In the genomic region with DNA sequence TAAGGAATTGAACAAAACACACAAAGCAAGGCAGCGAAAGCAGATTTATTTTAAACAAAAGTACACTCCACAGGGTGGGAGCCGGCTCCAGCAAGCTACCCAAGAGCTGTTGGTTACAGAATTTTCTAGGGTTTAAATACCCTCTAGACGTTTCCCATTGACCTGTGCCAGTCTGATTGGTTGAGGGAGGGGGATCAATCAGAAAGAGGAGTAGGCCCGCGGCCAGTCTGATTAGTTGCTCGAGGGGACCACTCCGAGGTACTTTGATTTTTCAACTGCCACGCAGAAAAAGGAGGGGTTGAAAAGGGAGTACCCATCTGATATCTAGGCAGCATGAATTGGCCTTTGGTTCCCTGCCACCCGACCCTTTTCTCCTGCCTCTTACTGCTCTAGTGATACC, we compare ENCODE assay signal across 8 cellular contexts. TPM values are rescaled to one million over a fixed set of nuclear protein-coding genes. Genes with fewer than 3 reads are reported as not detected.
A peak's percentile ranks its signal among the peaks of the same experiment; 100 is the strongest.
DNase-seq lines count a peak whose midpoint lies in the region; ATAC-seq and TF ChIP-seq lines count a peak whose summit lies in the region.

No MANE protein-coding gene starts in this region.

- ATAC-seq in T-helper 17 cell (no peak), HG02763 (IDR thresholded peaks at IDR 0.05; ENCODE audit: unreplicated experiment) (no peak)
- ATAC-seq in stimulated activated effector memory CD8-positive, alpha-beta T cell treated with anti-CD3 and anti-CD28 coated beads, Interleukin-12 subunit alpha, Interleukin-12 subunit beta, amount 100 ng/mL, for 72 hours: no peak

- H3K4me3 Mint-ChIP-seq in T-helper 17 cell (peak overlapping the region; percentile 94), glutamatergic neuron (ENCODE audit: unreplicated experiment) (peak overlapping the region; percentile 95)
- peak overlapping the region; percentile 84 for H3K4me3 Mint-ChIP-seq in stimulated activated effector memory CD8-positive, alpha-beta T cell treated with anti-CD3 and anti-CD28 coated beads, Interleukin-12 subunit alpha, Interleukin-12 subunit beta, amount 100 ng/mL, for 72 hours

- H3K4me1 Mint-ChIP-seq in T-helper 17 cell (peaks cover 20% of the 10 kb centered on the region), glutamatergic neuron (ENCODE audit: low read depth, unreplicated experiment) (peaks cover 9% of the 10 kb centered on the region)
- H3K4me1 Mint-ChIP-seq in stimulated activated effector memory CD8-positive, alpha-beta T cell treated with anti-CD3 and anti-CD28 coated beads, Interleukin-12 subunit alpha, Interleukin-12 subunit beta, amount 100 ng/mL, for 72 hours: peaks cover 20% of the 10 kb centered on the region

- DNase-seq in NCI-H146 (lab: John Stamatoyannopoulos, UW) (peak; percentile 21), NCI-H146 treated with DMSO at 0.1 percent for 48 hours (lab: John Stamatoyannopoulos, UW; ENCODE audit: unreplicated experiment) (no peak), T-helper 17 cell (no peak), glutamatergic neuron (no peak), medulla oblongata (ENCODE audit: extremely low spot score) (no peak)
- DNase-seq in stimulated activated effector memory CD8-positive, alpha-beta T cell treated with anti-CD3 and anti-CD28 coated beads, Interleukin-12 subunit alpha, Interleukin-12 subunit beta, amount 100 ng/mL, for 72 hours (ENCODE audit: low spot score in 2 of 2): no peak
- DNase-seq in stimulated activated CD4-positive, alpha-beta T cell treated with anti-CD3 and anti-CD28 coated beads, Interleukin-4, amount 100 ng/mL, for 24 hours: no peak

- H3K27ac Mint-ChIP-seq in T-helper 17 cell (peak overlapping the region; percentile 97), glutamatergic neuron (ENCODE audit: unreplicated experiment) (peak overlapping the region; percentile 88)
- peak overlapping the region; percentile 95 for H3K27ac Mint-ChIP-seq in stimulated activated effector memory CD8-positive, alpha-beta T cell treated with anti-CD3 and anti-CD28 coated beads, Interleukin-12 subunit alpha, Interleukin-12 subunit beta, amount 100 ng/mL, for 72 hours

- no peak for TF ChIP-seq CTCF in glutamatergic neuron (IDR thresholded peaks at IDR 0.05; ENCODE audit: partially characterized antibody, unreplicated experiment)

- H3K27me3 Mint-ChIP-seq in T-helper 17 cell (no peaks in the 10 kb centered on the region), glutamatergic neuron (ENCODE audit: unreplicated experiment) (no peaks in the 10 kb centered on the region)

- H3K9me3 ChIP-seq in T-helper 17 cell (ENCODE audit: control insufficient read depth, low read length, poor library complexity, severe bottlenecking): no peaks in the 10 kb centered on the region

- H3K9me3 Mint-ChIP-seq in glutamatergic neuron (ENCODE audit: unreplicated experiment): peaks cover 2% of the 10 kb centered on the region
- H3K9me3 Mint-ChIP-seq in stimulated activated effector memory CD8-positive, alpha-beta T cell treated with anti-CD3 and anti-CD28 coated beads, Interleukin-12 subunit alpha, Interleukin-12 subunit beta, amount 100 ng/mL, for 72 hours: no peaks in the 10 kb centered on the region

- H3K36me3 Mint-ChIP-seq in T-helper 17 cell (ENCODE audit: low read depth) (no peaks in the 10 kb centered on the region), glutamatergic neuron (ENCODE audit: unreplicated experiment) (no peaks in the 10 kb centered on the region)
- H3K36me3 Mint-ChIP-seq in stimulated activated effector memory CD8-positive, alpha-beta T cell treated with anti-CD3 and anti-CD28 coated beads, Interleukin-12 subunit alpha, Interleukin-12 subunit beta, amount 100 ng/mL, for 72 hours: peaks cover 56% of the 10 kb centered on the region

RNA-seq across cellular contexts. Expression of gene SRP19, which starts 1.0 kb away (rescaled TPM):
- total RNA-seq in T-helper 17 cell: 10 to 100 TPM; 39.9 to 43.0 TPM
- total RNA-seq in glutamatergic neuron (ENCODE audit: unreplicated experiment): 54.8 TPM

RNA-seq across cellular contexts. Expression of gene REEP5, which starts 59.9 kb away (rescaled TPM):
- total RNA-seq in T-helper 17 cell (10 to 100 TPM; 38.1 to 46.5 TPM), glutamatergic neuron (ENCODE audit: unreplicated experiment) (108 TPM)
